1 cellular context compared by ENCODE assay signal in the genomic region with DNA sequence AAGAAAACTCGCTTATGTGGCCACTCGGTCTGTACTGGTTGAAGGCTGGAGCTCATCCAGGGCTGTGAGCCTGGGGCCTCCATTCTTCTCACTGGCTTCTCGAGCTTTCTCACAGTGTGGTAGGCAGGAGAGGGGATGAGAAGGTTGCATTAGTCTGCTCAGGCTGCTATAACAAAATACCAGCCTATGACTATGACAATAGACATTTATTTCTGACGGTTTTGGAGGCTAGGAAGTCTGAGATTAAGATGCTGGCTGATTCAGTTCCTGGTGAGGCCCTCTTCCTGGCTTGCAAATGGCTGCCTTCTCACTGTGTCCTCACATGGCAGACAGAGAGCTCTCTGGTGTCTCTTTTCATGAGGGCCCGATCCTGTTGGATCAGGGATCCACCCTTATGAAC.
TF ChIP-seq lines count a peak whose summit lies in the region.

No MANE protein-coding gene starts in this region.

TF ChIP-seq in WTC11, 78 proteins besides CTCF, POLR2A, EP300 and RAD21 (continued from another document):
- TF ChIP-seq, protein P1, sequence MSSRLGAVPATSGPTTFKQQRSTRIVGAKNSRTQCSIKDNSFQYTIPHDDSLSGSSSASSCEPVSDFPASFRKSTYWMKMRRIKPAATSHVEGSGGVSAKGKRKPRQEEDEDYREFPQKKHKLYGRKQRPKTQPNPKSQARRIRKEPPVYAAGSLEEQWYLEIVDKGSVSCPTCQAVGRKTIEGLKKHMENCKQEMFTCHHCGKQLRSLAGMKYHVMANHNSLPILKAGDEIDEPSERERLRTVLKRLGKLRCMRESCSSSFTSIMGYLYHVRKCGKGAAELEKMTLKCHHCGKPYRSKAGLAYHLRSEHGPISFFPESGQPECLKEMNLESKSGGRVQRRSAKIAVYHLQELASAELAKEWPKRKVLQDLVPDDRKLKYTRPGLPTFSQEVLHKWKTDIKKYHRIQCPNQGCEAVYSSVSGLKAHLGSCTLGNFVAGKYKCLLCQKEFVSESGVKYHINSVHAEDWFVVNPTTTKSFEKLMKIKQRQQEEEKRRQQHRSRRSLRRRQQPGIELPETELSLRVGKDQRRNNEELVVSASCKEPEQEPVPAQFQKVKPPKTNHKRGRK (CRISPR knock-in tag; IDR thresholded peaks at IDR 0.05; ENCODE audit: borderline replicate concordance) = no peak
- TF ChIP-seq FOXP1 (CRISPR knock-in tag; IDR thresholded peaks at IDR 0.05; ENCODE audit: borderline replicate concordance) = no peak
- TF ChIP-seq ZNF121 (CRISPR knock-in tag; IDR thresholded peaks at IDR 0.05) = no peak
- TF ChIP-seq TP53 (CRISPR knock-in tag; IDR thresholded peaks at IDR 0.05) = no peak
- TF ChIP-seq NR3C1 (CRISPR knock-in tag; conservative IDR thresholded peaks at IDR 0.05; ENCODE audit: low read depth) = no peak
- TF ChIP-seq, protein P2, sequence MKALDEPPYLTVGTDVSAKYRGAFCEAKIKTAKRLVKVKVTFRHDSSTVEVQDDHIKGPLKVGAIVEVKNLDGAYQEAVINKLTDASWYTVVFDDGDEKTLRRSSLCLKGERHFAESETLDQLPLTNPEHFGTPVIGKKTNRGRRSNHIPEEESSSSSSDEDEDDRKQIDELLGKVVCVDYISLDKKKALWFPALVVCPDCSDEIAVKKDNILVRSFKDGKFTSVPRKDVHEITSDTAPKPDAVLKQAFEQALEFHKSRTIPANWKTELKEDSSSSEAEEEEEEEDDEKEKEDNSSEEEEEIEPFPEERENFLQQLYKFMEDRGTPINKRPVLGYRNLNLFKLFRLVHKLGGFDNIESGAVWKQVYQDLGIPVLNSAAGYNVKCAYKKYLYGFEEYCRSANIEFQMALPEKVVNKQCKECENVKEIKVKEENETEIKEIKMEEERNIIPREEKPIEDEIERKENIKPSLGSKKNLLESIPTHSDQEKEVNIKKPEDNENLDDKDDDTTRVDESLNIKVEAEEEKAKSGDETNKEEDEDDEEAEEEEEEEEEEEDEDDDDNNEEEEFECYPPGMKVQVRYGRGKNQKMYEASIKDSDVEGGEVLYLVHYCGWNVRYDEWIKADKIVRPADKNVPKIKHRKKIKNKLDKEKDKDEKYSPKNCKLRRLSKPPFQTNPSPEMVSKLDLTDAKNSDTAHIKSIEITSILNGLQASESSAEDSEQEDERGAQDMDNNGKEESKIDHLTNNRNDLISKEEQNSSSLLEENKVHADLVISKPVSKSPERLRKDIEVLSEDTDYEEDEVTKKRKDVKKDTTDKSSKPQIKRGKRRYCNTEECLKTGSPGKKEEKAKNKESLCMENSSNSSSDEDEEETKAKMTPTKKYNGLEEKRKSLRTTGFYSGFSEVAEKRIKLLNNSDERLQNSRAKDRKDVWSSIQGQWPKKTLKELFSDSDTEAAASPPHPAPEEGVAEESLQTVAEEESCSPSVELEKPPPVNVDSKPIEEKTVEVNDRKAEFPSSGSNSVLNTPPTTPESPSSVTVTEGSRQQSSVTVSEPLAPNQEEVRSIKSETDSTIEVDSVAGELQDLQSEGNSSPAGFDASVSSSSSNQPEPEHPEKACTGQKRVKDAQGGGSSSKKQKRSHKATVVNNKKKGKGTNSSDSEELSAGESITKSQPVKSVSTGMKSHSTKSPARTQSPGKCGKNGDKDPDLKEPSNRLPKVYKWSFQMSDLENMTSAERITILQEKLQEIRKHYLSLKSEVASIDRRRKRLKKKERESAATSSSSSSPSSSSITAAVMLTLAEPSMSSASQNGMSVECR (CRISPR knock-in tag; IDR thresholded peaks at IDR 0.05; ENCODE audit: borderline replicate concordance) = no peak
- TF ChIP-seq TCF7 (CRISPR knock-in tag; IDR thresholded peaks at IDR 0.05; ENCODE audit: low read depth) = no peak
- TF ChIP-seq NR1H2 (CRISPR knock-in tag; IDR thresholded peaks at IDR 0.05) = no peak
- no peak for TF ChIP-seq GRHL2 (CRISPR knock-in tag; IDR thresholded peaks at IDR 0.05; ENCODE audit: insufficient replicate concordance, severe bottlenecking)
- no peak for TF ChIP-seq OVOL2 (CRISPR knock-in tag; IDR thresholded peaks at IDR 0.05; ENCODE audit: borderline replicate concordance)
- TF ChIP-seq, protein P3, sequence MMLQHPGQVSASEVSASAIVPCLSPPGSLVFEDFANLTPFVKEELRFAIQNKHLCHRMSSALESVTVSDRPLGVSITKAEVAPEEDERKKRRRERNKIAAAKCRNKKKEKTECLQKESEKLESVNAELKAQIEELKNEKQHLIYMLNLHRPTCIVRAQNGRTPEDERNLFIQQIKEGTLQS (CRISPR knock-in tag; conservative IDR thresholded peaks at IDR 0.05) = no peak
- TF ChIP-seq TEAD4 (CRISPR knock-in tag; IDR thresholded peaks at IDR 0.05) = no peak
- no peak for TF ChIP-seq SP1 (CRISPR knock-in tag; conservative IDR thresholded peaks at IDR 0.05)
- TF ChIP-seq, protein P4, sequence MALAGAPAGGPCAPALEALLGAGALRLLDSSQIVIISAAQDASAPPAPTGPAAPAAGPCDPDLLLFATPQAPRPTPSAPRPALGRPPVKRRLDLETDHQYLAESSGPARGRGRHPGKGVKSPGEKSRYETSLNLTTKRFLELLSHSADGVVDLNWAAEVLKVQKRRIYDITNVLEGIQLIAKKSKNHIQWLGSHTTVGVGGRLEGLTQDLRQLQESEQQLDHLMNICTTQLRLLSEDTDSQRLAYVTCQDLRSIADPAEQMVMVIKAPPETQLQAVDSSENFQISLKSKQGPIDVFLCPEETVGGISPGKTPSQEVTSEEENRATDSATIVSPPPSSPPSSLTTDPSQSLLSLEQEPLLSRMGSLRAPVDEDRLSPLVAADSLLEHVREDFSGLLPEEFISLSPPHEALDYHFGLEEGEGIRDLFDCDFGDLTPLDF (CRISPR knock-in tag; IDR thresholded peaks at IDR 0.05) = no peak
- TF ChIP-seq, protein P5, sequence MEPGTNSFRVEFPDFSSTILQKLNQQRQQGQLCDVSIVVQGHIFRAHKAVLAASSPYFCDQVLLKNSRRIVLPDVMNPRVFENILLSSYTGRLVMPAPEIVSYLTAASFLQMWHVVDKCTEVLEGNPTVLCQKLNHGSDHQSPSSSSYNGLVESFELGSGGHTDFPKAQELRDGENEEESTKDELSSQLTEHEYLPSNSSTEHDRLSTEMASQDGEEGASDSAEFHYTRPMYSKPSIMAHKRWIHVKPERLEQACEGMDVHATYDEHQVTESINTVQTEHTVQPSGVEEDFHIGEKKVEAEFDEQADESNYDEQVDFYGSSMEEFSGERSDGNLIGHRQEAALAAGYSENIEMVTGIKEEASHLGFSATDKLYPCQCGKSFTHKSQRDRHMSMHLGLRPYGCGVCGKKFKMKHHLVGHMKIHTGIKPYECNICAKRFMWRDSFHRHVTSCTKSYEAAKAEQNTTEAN (CRISPR knock-in tag; IDR thresholded peaks at IDR 0.05) = no peak
- no peak for TF ChIP-seq SOX15 (CRISPR knock-in tag; IDR thresholded peaks at IDR 0.05)
